8 cellular contexts compared by ENCODE assay signal in genomic region chr11:27722117-27722844, GRCh38. TPM values are rescaled to one million over a fixed set of nuclear protein-coding genes. Genes with fewer than 3 reads are reported as not detected.
A peak's percentile ranks its signal among the peaks of the same experiment; 100 is the strongest.
DNase-seq lines count a peak whose midpoint lies in the region; ATAC-seq, FAIRE-seq and TF ChIP-seq lines count a peak whose summit lies in the region.

No MANE protein-coding gene starts in this region.

- no peaks in the 10 kb centered on the region for H3K4me1 ChIP-seq in GM12878 (ENCODE audit: control insufficient read depth, insufficient read depth, low read length)
- H3K4me1 ChIP-seq in mesenchymal stem cell (ENCODE audit: control insufficient read depth, insufficient read depth, low read depth, low read length), result peaks cover 21% of the 10 kb centered on the region

- H3K18ac ChIP-seq in mesenchymal stem cell (ENCODE audit: low read depth in 1 of 2, low read length in 2 of 2), result peak overlapping the region; percentile 48 to 92

- peak overlapping the region; percentile 59 for H2BK5ac ChIP-seq in mesenchymal stem cell (ENCODE audit: low read depth, low read length, poor library complexity, severe bottlenecking)

- H3K36me3 ChIP-seq in GM12878 (ENCODE audit: control insufficient read depth in 2 of 2, insufficient read depth in 2 of 2, low read length in 1 of 2) (no peaks in the 10 kb centered on the region), mesenchymal stem cell (ENCODE audit: control insufficient read depth in 1 of 2, insufficient read depth in 2 of 2, low read depth in 1 of 2, low read length in 2 of 2) (no peaks in the 10 kb centered on the region)

- H3K27ac ChIP-seq in GM12878 (ENCODE audit: control insufficient read depth, insufficient read depth) (no peak overlapping the region), mesenchymal stem cell (ENCODE audit: low read length, poor library complexity, severe bottlenecking) (no peak overlapping the region)

- POLR2A ChIA-PET in GM12878 (lab: Charles Lee), result no interaction called here

- peak overlapping the region; percentile 77 for H2BK15ac ChIP-seq in mesenchymal stem cell (ENCODE audit: low read depth, poor library complexity, severe bottlenecking)

- no peak overlapping the region for H3K9ac ChIP-seq in GM12878 (ENCODE audit: control insufficient read depth, insufficient read depth, low read length)
- H3K9ac ChIP-seq in mesenchymal stem cell (ENCODE audit: low read length), result peak overlapping the region; percentile 48

- H3K23ac ChIP-seq in mesenchymal stem cell (ENCODE audit: low read length in 2 of 2), result peak overlapping the region in 1 of 2 experiments; percentile 98

- peak overlapping the region; percentile 57 for H4K91ac ChIP-seq in mesenchymal stem cell (ENCODE audit: low read length)

- in situ Hi-C loops in GM12878 (cut with MboI), result no loop called here

- peak overlapping the region; percentile 29 for H4K8ac ChIP-seq in mesenchymal stem cell (ENCODE audit: low read length)

- H3K79me1 ChIP-seq in mesenchymal stem cell (replicated peaks; ENCODE audit: low read length, poor library complexity, severe bottlenecking), result no peaks in the 10 kb centered on the region

- ATAC-seq in HG02798 (IDR thresholded peaks at IDR 0.05; ENCODE audit: poor library complexity, unreplicated experiment) (peak; percentile 39), GM12878 (peak; percentile 71)

- no peak for TF ChIP-seq RAD21 in GM12878 (IDR thresholded peaks at IDR 0.05; ENCODE audit: insufficient read depth, low read depth, low read length)

- no peaks in the 10 kb centered on the region for H3K79me2 ChIP-seq in GM12878 (ENCODE audit: control insufficient read depth, insufficient read depth, low read length)

- H2AFZ ChIP-seq in GM12878 (ENCODE audit: control insufficient read depth, low read depth, low read length) (no peak overlapping the region), mesenchymal stem cell (ENCODE audit: low read depth, low read length) (peak overlapping the region; percentile 74)

- peak overlapping the region; percentile 25 to 58 for H3K14ac ChIP-seq in mesenchymal stem cell (ENCODE audit: low read length in 2 of 2)

- CTCF ChIA-PET in GM12878 (lab: Yijun Ruan, JAX), result no interaction called here

- RAD21 ChIA-PET in GM12878 (lab: Charles Lee; ENCODE audit: unreplicated experiment), result no interaction called here

- H2BK120ac ChIP-seq in mesenchymal stem cell (ENCODE audit: low read depth, low read length), result peak overlapping the region; percentile 90

- no peak for TF ChIP-seq POLR2A in GM12878 (IDR thresholded peaks at IDR 0.05; ENCODE audit: low read depth, low read length)

- H3K27me3 ChIP-seq in GM12878 (replicated peaks in 1 of 2; ENCODE audit: control insufficient read depth in 2 of 2, insufficient read depth in 2 of 2, low read length in 1 of 2), result peaks cover 8 to 12% of the 10 kb centered on the region in 2 experiments
- peaks cover 22 to 76% of the 10 kb centered on the region in 2 experiments for H3K27me3 ChIP-seq in mesenchymal stem cell (ENCODE audit: control insufficient read depth in 1 of 2, insufficient read depth in 1 of 2, low read length in 2 of 2)

- peak overlapping the region in 1 of 2 experiments; percentile 91 for H2BK12ac ChIP-seq in mesenchymal stem cell (ENCODE audit: low read length in 2 of 2)

- intact Hi-C loops in GM12878 (cut with micrococcal nuclease; ENCODE audit: unreplicated experiment), result loop anchor here (5.0 kb wide), 1 partner anchor 115 kb away; no protein-coding TSS in a partner anchor

- TF ChIP-seq CTCF in GM12878 (IDR thresholded peaks at IDR 0.05 in 2 of 3, conservative IDR thresholded peaks at IDR 0.05 in 1 of 3; ENCODE audit: control insufficient read depth in 2 of 3, extremely low read depth in 1 of 3, insufficient read depth in 1 of 3, low read depth in 3 of 3, low read length in 3 of 3), result no peak

- H2AK5ac ChIP-seq in mesenchymal stem cell (ENCODE audit: low read length, severe bottlenecking), result no peak overlapping the region

- TF ChIP-seq EP300 in GM12878 (IDR thresholded peaks at IDR 0.05; ENCODE audit: borderline replicate concordance in 1 of 2, control insufficient read depth in 1 of 2, low read depth in 2 of 2, low read length in 2 of 2), result no peak

- no peak overlapping the region for H3K4me3 ChIP-seq in GM12878
- H3K4me3 ChIP-seq in mesenchymal stem cell (ENCODE audit: insufficient read depth in 1 of 2, low read depth in 1 of 2, low read length in 2 of 2), result peak overlapping the region; percentile 71 to 86

- H3K4me2 ChIP-seq in GM12878 (ENCODE audit: control insufficient read depth, insufficient read depth) (no peak overlapping the region), mesenchymal stem cell (ENCODE audit: low read length, poor library complexity, severe bottlenecking) (peak overlapping the region; percentile 64)

- no peaks in the 10 kb centered on the region for H4K20me1 ChIP-seq in GM12878 (ENCODE audit: control insufficient read depth, insufficient read depth)

- H3K4ac ChIP-seq in mesenchymal stem cell (ENCODE audit: low read depth in 1 of 2, low read length in 2 of 2), result peak overlapping the region; percentile 27 to 78

- peak; percentile 66 for DNase-seq in ELF-1 (ENCODE audit: low read depth, low spot score)
- DNase-seq in GM12878 (ENCODE audit: low read depth, low spot score), result no peak
- peak; percentile 75 for DNase-seq in mesenchymal stem cell
- no peak for DNase-seq in RPMI8226
- DNase-seq in NCI-H2107 (lab: John Stamatoyannopoulos, UW), result no peak
- DNase-seq in HPDE6-E6E7 (ENCODE audit: extremely low spot score), result no peak
- no peak for DNase-seq in SKM-1 treated with dmso at 0.1 percent for 144 hours (lab: John Stamatoyannopoulos, UW; ENCODE audit: unreplicated experiment)

- SMC1A ChIA-PET in GM12878 (lab: Charles Lee; ENCODE audit: uncharacterized antibody, unreplicated experiment), result no interaction called here

- FAIRE-seq in GM12878 (lab: Jason Lieb, UNC), result no peak

- H3K9me3 ChIP-seq in GM12878 (replicated peaks; ENCODE audit: control insufficient read depth, insufficient read depth, low read length) (no peaks in the 10 kb centered on the region; the same call in 2 of the 3 replicates), mesenchymal stem cell (ENCODE audit: control insufficient read depth, low read length) (no peaks in the 10 kb centered on the region)

- no TSS peak for BruUV-seq in GM12878 (replicated peaks; lab: Mats Ljungman, UMichigan)

- 21% methylated on average over 52 of the region's 52 CpGs for WGBS in GM12878 (ENCODE audit: insufficient coverage, insufficient replicate concordance, low lambda C conversion rate, missing lambda C conversion rate)
- WGBS in mesenchymal stem cell, result under 1% methylated on average over 37 of the region's 52 CpGs

TF ChIP-seq in GM12878, 131 proteins besides CTCF, POLR2A, EP300 and RAD21 (continues in another document):
- no peak for TF ChIP-seq USF2 (IDR thresholded peaks at IDR 0.05; ENCODE audit: borderline replicate concordance, low read depth, low read length)
- no peak for TF ChIP-seq SKIL (IDR thresholded peaks at IDR 0.05; ENCODE audit: low read depth, poor library complexity, severe bottlenecking)
- TF ChIP-seq SREBF1 (IDR thresholded peaks at IDR 0.05; ENCODE audit: low read length), result no peak
- no peak for TF ChIP-seq TCF12 (IDR thresholded peaks at IDR 0.05; ENCODE audit: low read depth, low read length)
- no peak for TF ChIP-seq BMI1 (IDR thresholded peaks at IDR 0.05; ENCODE audit: borderline replicate concordance)

RNA-seq across cellular contexts. Expression of gene BDNF, which starts 22.0 kb away (rescaled TPM):
- total RNA-seq in GM12878 (2013; cell fraction: nucleolus; rRNA removed), result 0.15 and 0.23 TPM in 2 replicates
- total RNA-seq in GM12878 (2014; rRNA removed), result 0.06 TPM in 1 of 2 replicates, not detected in the other
- total RNA-seq in GM12878 (2014; rRNA removed; fragmentation: Illumina TruSeq; extraction: Trizol), result 0.04 TPM in 1 of 2 replicates, not detected in the other
- total RNA-seq in GM12878 (2021), result 0.05 and 0.08 TPM in 2 replicates
- not detected for polyA plus RNA-seq in GM12878 (2011; ENCODE audit: low read depth)
- 0.14 and 0.15 TPM in 2 replicates for polyA plus RNA-seq in GM12878 (2011; rRNA removed)
- polyA plus RNA-seq in GM12878 (2011; cell fraction: cytosol; rRNA removed), result 0.04 and 0.07 TPM in 2 replicates
- polyA plus RNA-seq in GM12878 (2011; cell fraction: nucleus; rRNA removed), result 0.06 and 0.13 TPM in 2 replicates
- 0.07 TPM in 1 of 2 replicates, not detected in the other for polyA plus RNA-seq in GM12878 (2012)
- polyA plus RNA-seq in GM12878 (2014; fragmentation: Illumina TruSeq; extraction: Trizol), result 0.05 TPM in 1 of 2 replicates, not detected in the other
- under 1 TPM; 0.02 to 0.03 TPM for polyA plus RNA-seq in GM12878 (2014; fragmentation: Nextera tagmentation; extraction: Ambion mirVana)
- 0.05 TPM in 1 of 2 replicates, not detected in the other for polyA plus RNA-seq in GM12878 (2014; rRNA removed)
- under 1 TPM; 0.07 to 0.24 TPM for polyA plus RNA-seq in GM12878 (2016; fragmentation: Nextera tagmentation; extraction: Ambion mirVana)
- polyA minus RNA-seq in GM12878 (2011; rRNA and poly(A)+ RNA removed), result 0.10 TPM in 1 of 2 replicates, not detected in the other
- polyA minus RNA-seq in GM12878 (2011; cell fraction: cytosol; rRNA and poly(A)+ RNA removed), result not detected in 2 replicates
- polyA minus RNA-seq in GM12878 (2011; cell fraction: nucleus; rRNA and poly(A)+ RNA removed), result 0.10 and 0.12 TPM in 2 replicates
- polyA plus RNA-seq in mesenchymal stem cell (2013, experiment 1 of 2), result 38.5 TPM
- polyA plus RNA-seq in mesenchymal stem cell (2013, experiment 2 of 2), result 40.6 TPM

Comparison
In these comparisons a context has a peak if more than half of its experiments do, and no peak if none do; other contexts are left out.
1. DNase-seq: peak in ELF-1 (single experiment) and mesenchymal stem cell (single experiment); none in GM12878 (single experiment), RPMI8226 (single experiment), NCI-H2107 (single experiment), HPDE6-E6E7 (single experiment) and SKM-1 treated with dmso at 0.1 percent for 144 hours (single experiment).